14 cellular contexts compared by ENCODE assay signal in the genomic region with DNA sequence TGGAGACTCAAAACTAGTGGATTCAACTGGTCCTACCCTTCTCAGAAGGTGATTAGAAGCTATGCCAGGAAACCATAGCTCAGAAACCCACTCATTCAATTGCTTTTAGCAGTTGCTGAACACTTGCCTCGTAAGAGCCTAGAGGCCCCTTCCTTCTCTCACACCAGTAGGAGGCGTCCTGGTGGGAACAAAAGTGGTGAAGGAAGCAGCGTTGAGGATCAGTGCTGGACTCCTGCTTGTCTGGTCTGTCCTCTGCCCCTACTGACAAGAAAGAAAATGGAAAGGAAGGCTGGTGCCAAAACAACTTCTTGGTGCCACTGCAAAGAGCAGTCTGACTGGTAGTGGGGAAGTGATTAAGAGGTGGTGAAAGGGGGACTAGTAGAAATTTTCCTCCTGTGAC.
DNase-seq lines count a peak whose midpoint lies in the region; TF ChIP-seq lines count a peak whose summit lies in the region.
"Had no signal": no experiment of that assay in that cellular context is flagged by ENCODE, and none has a peak within 500 bp of the region (broad histone marks: within the 10 kb centered on the region; RNA-seq: fewer than 3 reads in every experiment).

No MANE protein-coding gene starts in this region.

- no peak overlapping the region for H3K27ac Mint-ChIP-seq in endodermal cell
- H3K27ac Mint-ChIP-seq: activated naive CD8-positive, alpha-beta T cell treated with anti-CD3 and anti-CD28 coated beads, Interleukin-2, amount 50 U/mL, for 24 hours had no signal

- no peak overlapping the region for H3K27ac ChIP-seq in endodermal cell (ENCODE audit: low read depth, low read length)
- H3K27ac ChIP-seq: KMS-11 had no signal

- H3K9me3 ChIP-seq in NT2/D1 (ENCODE audit: insufficient read depth, low read length) (no peaks in the 10 kb centered on the region), endodermal cell (ENCODE audit: control insufficient read depth, low read length) (no peaks in the 10 kb centered on the region)

- H3K27me3 ChIP-seq in NT2/D1 (ENCODE audit: insufficient read depth, insufficient read length), result no peaks in the 10 kb centered on the region
- H3K27me3 ChIP-seq in endodermal cell (ENCODE audit: control insufficient read depth, insufficient read depth, low read length, poor library complexity, severe bottlenecking), result no peaks in the 10 kb centered on the region

- no peaks in the 10 kb centered on the region for H3K9me3 Mint-ChIP-seq in endodermal cell
- H3K9me3 Mint-ChIP-seq: activated naive CD8-positive, alpha-beta T cell treated with anti-CD3 and anti-CD28 coated beads, Interleukin-2, amount 50 U/mL, for 24 hours had no signal

- no peak overlapping the region for H3K4me3 ChIP-seq in NT2/D1 (ENCODE audit: insufficient read length, low read depth)
- H3K4me3 ChIP-seq in endodermal cell (ENCODE audit: low read length), result no peak overlapping the region

- no peak overlapping the region for H3K4me3 Mint-ChIP-seq in endodermal cell
- H3K4me3 Mint-ChIP-seq: activated naive CD8-positive, alpha-beta T cell treated with anti-CD3 and anti-CD28 coated beads, Interleukin-2, amount 50 U/mL, for 24 hours had no signal

- H3K4me1 Mint-ChIP-seq in endodermal cell, result peaks cover 5% of the 10 kb centered on the region
- H3K4me1 Mint-ChIP-seq: activated naive CD8-positive, alpha-beta T cell treated with anti-CD3 and anti-CD28 coated beads, Interleukin-2, amount 50 U/mL, for 24 hours had no signal

- in situ Hi-C loops in GM13977 (cut with MboI; ENCODE audit: low pct_unique_long_range_greater_than_20kb, low sequenced_read_pairs, unreplicated experiment), result no loop called here

- no peaks in the 10 kb centered on the region for H3K27me3 Mint-ChIP-seq in endodermal cell (ENCODE audit: insufficient read depth)
- H3K27me3 Mint-ChIP-seq: activated naive CD8-positive, alpha-beta T cell treated with anti-CD3 and anti-CD28 coated beads, Interleukin-2, amount 50 U/mL, for 24 hours had no signal

- no peaks in the 10 kb centered on the region for H3K4me1 ChIP-seq in NT2/D1 (ENCODE audit: insufficient read depth, insufficient read length)
- no peaks in the 10 kb centered on the region for H3K4me1 ChIP-seq in endodermal cell (ENCODE audit: control insufficient read depth, insufficient read depth, low read length)

- DNase-seq in GM20000 (ENCODE audit: low spot score) (no peak), NT2/D1 (ENCODE audit: low read depth, low spot score) (peak; percentile 33), endodermal cell (peak; percentile 89), retina (peak; percentile 10), GM13977 (ENCODE audit: low spot score) (no peak), COLO829 (ENCODE audit: low spot score) (no peak)
- no peak for DNase-seq in stimulated activated naive CD4-positive, alpha-beta T cell treated with Interleukin-2 at 50 U/mL for 16 hours (lab: John Stamatoyannopoulos, UW)
- DNase-seq: activated naive CD8-positive, alpha-beta T cell treated with anti-CD3 and anti-CD28 coated beads, Interleukin-2, amount 50 U/mL, for 24 hours; dermis blood vessel endothelial cell; DMS153; kidney glomerular epithelial cell; NCI-H2227 treated with DMSO at 0.1 percent for 48 hours; small intestine had no signal

- H3K36me3 ChIP-seq in NT2/D1 (ENCODE audit: insufficient read depth, insufficient read length, low read length) (no peaks in the 10 kb centered on the region), endodermal cell (ENCODE audit: control insufficient read depth, insufficient read depth, low read length) (no peaks in the 10 kb centered on the region)

- no peaks in the 10 kb centered on the region for H3K36me3 Mint-ChIP-seq in endodermal cell (ENCODE audit: low read depth)

- 45 to 50% methylated on average over 1 to 3 of the region's 3 CpGs for WGBS in endodermal cell (ENCODE audit: insufficient coverage in 1 of 2, insufficient read length in 1 of 2), 2 experiments

- H3K9ac ChIP-seq in NT2/D1 (ENCODE audit: insufficient read length, low read depth), result no peak overlapping the region
- H3K9ac ChIP-seq in endodermal cell (ENCODE audit: extremely low read depth, low read length, poor library complexity, severe bottlenecking), result no peak overlapping the region
- H3K9ac ChIP-seq: KMS-11 had no signal

- TF ChIP-seq CTCF in GM20000 (IDR thresholded peaks at IDR 0.05; ENCODE audit: extremely low read depth, missing control alignments), result peak; percentile 3
- peak; percentile 88 for TF ChIP-seq CTCF in endodermal cell (conservative IDR thresholded peaks at IDR 0.05)
- no peak for TF ChIP-seq CTCF in GM13977 (IDR thresholded peaks at IDR 0.05; ENCODE audit: extremely low read depth, insufficient read depth, missing control alignments)

Comparison
In these comparisons a context has a peak if more than half of its experiments do, and no peak if none do; other contexts are left out.
1. DNase-seq: peak in NT2/D1 (single experiment), endodermal cell (single experiment) and retina (single experiment); none in GM20000 (single experiment), GM13977 (single experiment), stimulated activated naive CD4-positive, alpha-beta T cell treated with Interleukin-2 at 50 U/mL for 16 hours (single experiment) and COLO829 (single experiment).